8 cellular contexts compared by ENCODE assay signal in the genomic region with DNA sequence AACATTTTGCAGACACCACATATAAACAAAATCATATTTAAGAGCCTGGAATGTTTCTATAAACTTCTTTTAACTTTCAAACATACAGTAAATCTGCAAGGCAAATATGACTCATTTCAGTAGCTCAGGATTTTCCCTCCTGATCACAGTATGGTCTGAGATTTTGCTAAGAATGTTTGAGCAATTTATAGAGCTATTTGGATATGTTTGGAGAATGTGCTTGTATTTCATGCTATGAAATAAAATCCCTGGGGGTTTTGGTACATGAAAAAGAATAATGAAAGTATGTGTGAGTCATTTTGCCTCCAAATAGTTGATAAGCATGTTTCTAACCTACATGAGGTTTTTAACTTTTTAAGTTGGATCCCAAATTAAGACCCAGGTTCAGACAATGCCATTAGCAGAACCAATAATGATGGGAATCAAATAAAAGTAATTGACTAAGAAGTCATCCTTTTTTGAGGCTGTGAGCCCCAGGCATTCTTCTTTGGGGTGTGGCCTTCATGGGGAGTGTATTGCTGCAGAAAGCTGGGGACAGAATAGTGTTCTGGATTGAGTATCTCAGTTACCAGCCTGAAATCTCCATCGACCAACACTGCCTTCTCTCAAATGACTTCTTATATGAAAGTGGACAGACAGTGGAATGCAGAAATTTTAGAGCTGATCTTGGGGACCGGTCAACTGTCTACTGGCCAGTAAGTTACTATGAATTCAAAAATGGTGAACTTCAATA.
DNase-seq lines count a peak whose midpoint lies in the region; ATAC-seq and TF ChIP-seq lines count a peak whose summit lies in the region.
"Had no signal": no experiment of that assay in that cellular context is flagged by ENCODE, and none has a peak within 500 bp of the region (broad histone marks: within the 10 kb centered on the region; RNA-seq: fewer than 3 reads in every experiment).

No MANE protein-coding gene starts in this region.

- no peaks in the 10 kb centered on the region for H3K36me3 ChIP-seq in BE2C

- no peaks in the 10 kb centered on the region for H3K9me3 ChIP-seq in BE2C

- H3K27me3 ChIP-seq in BE2C = no peaks in the 10 kb centered on the region

- DNase-seq in epithelial cell of esophagus (ENCODE audit: low read depth) (peak; percentile 46), smooth muscle cell of the brain vasculature (ENCODE audit: low read depth, low spot score) (peak; percentile 72), BE2C (no peak)
- DNase-seq: activated CD8-positive, alpha-beta memory T cell treated with anti-CD3 and anti-CD28 coated beads, Interleukin-2, amount 50 U/mL, for 4 hours had no signal

- H3K4me3 ChIP-seq in epithelial cell of esophagus (ENCODE audit: low read length) = no peak overlapping the region
- no peak overlapping the region for H3K4me3 ChIP-seq in BE2C (ENCODE audit: low read depth, low read length)

- peak; percentile 53 for ATAC-seq in GM19035 (IDR thresholded peaks at IDR 0.05; ENCODE audit: unreplicated experiment)
- peak; percentile 58 for ATAC-seq in HG03342 (IDR thresholded peaks at IDR 0.05; ENCODE audit: unreplicated experiment)
- no peak for ATAC-seq in esophagus mucosa
- ATAC-seq in GM19324 (IDR thresholded peaks at IDR 0.05; ENCODE audit: low FRiP score, unreplicated experiment) = no peak

- TF ChIP-seq CTCF in epithelial cell of esophagus (IDR thresholded peaks at IDR 0.05; ENCODE audit: insufficient read depth, low read depth, low read length, missing control alignments) (no peak), BE2C (IDR thresholded peaks at IDR 0.05; ENCODE audit: low read depth, low read length) (no peak)

- H3K4me1 ChIP-seq in BE2C = no peaks in the 10 kb centered on the region

Comparison
In these comparisons a context has a peak if more than half of its experiments do, and no peak if none do; other contexts are left out.
1. ATAC-seq: peak in GM19035 (single experiment) and HG03342 (single experiment); none in esophagus mucosa (single experiment) and GM19324 (single experiment).